ENCODE assay signal across 15 cellular contexts in the genomic region with DNA sequence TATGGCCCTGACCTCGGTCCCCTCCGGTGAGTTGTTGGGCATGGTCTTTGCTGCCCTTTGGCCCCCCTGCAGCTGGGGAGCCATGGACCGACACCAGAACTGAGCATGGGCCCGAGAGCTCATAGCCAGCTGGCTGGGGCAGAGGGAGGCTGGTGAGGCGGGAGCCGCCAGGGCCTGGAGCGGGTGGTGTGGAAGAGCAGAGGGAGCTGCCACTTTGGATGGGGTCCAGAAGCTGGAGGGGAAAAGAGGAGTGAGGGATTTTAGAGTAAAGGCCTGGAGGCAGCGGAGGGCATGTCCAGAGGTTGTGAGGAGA. TPM values are rescaled to one million over a fixed set of nuclear protein-coding genes. Genes with fewer than 3 reads are reported as not detected.
A peak's percentile ranks its signal among the peaks of the same experiment; 100 is the strongest.
DNase-seq lines count a peak whose midpoint lies in the region; ATAC-seq and TF ChIP-seq lines count a peak whose summit lies in the region.
"Had no signal": no experiment of that assay in that cellular context is flagged by ENCODE, and none has a peak within 500 bp of the region (broad histone marks: within the 10 kb centered on the region; RNA-seq: fewer than 3 reads in every experiment).

No MANE protein-coding gene starts in this region.

- H4K8ac ChIP-seq in neuronal stem cell (ENCODE audit: low read depth, low read length): no peak overlapping the region

- H3K4me3 ChIP-seq in neuronal stem cell (ENCODE audit: low read length in 2 of 2) (no peak overlapping the region), MG63 (no peak overlapping the region)
- H3K4me3 ChIP-seq: BLaER1, GM12878, GM23248 had no signal

- H3K27ac Mint-ChIP-seq in stimulated activated effector memory CD8-positive, alpha-beta T cell treated with anti-CD3 and anti-CD28 coated beads, Interleukin-12 subunit alpha, Interleukin-12 subunit beta, amount 100 ng/mL, for 72 hours: peak overlapping the region; percentile 43
- H3K27ac Mint-ChIP-seq in glutamatergic neuron (ENCODE audit: unreplicated experiment): no peak overlapping the region

- H3K9me3 ChIP-seq in neuronal stem cell (replicated peaks in 1 of 2; ENCODE audit: control insufficient read depth in 2 of 2, insufficient read depth in 1 of 2, low read depth in 1 of 2, low read length in 2 of 2) (peaks cover 0 to 6% of the 10 kb centered on the region in 2 donors), MG63 (no peaks in the 10 kb centered on the region)
- H3K9me3 ChIP-seq: BLaER1, Caco-2 had no signal

- H3K4me3 Mint-ChIP-seq in stimulated activated effector memory CD8-positive, alpha-beta T cell treated with anti-CD3 and anti-CD28 coated beads, Interleukin-12 subunit alpha, Interleukin-12 subunit beta, amount 100 ng/mL, for 72 hours: no peak overlapping the region
- no peak overlapping the region for H3K4me3 Mint-ChIP-seq in glutamatergic neuron (ENCODE audit: unreplicated experiment)
- H3K4me3 Mint-ChIP-seq: CD8-positive, alpha-beta memory T cell; H9 had no signal

- H3K79me1 ChIP-seq in neuronal stem cell (ENCODE audit: low read depth, low read length): peaks cover 8% of the 10 kb centered on the region

- WGBS in neuronal stem cell (ENCODE audit: extremely low coverage in 2 of 2, insufficient read length in 2 of 2, insufficient replicate concordance in 1 of 2), 2 donors: no CpG with 5 or more reads among the region's 8 CpGs

- H2AK5ac ChIP-seq in neuronal stem cell (ENCODE audit: low read depth, low read length): no peak overlapping the region

- peak; percentile 6 for DNase-seq in DMS 273 treated with DMSO at 0.1 percent for 48 hours (lab: John Stamatoyannopoulos, UW)
- DNase-seq in cerebellar cortex (ENCODE audit: low spot score): peak; percentile 37
- no peak for DNase-seq in neuronal stem cell (ENCODE audit: low spot score)
- DNase-seq in stimulated activated effector memory CD8-positive, alpha-beta T cell treated with anti-CD3 and anti-CD28 coated beads, Interleukin-12 subunit alpha, Interleukin-12 subunit beta, amount 100 ng/mL, for 72 hours (ENCODE audit: low spot score in 2 of 2): no peak
- no peak for DNase-seq in MG63
- no peak for DNase-seq in activated T-cell treated with anti-CD3 and anti-CD28 coated beads, Interleukin-2, amount 50 U/mL, for 1 hour
- no peak for DNase-seq in glutamatergic neuron
- DNase-seq: 8988T; AML-193; Caco-2; CD8-positive, alpha-beta memory T cell; GM23248; H9 had no signal

- no peak overlapping the region for H3K27ac ChIP-seq in neuronal stem cell (replicated peaks; ENCODE audit: low read length)
- H3K27ac ChIP-seq: GM23248 had no signal

- no peaks in the 10 kb centered on the region for H3K4me1 Mint-ChIP-seq in stimulated activated effector memory CD8-positive, alpha-beta T cell treated with anti-CD3 and anti-CD28 coated beads, Interleukin-12 subunit alpha, Interleukin-12 subunit beta, amount 100 ng/mL, for 72 hours
- peaks cover 5% of the 10 kb centered on the region for H3K4me1 Mint-ChIP-seq in glutamatergic neuron (ENCODE audit: low read depth, unreplicated experiment)
- H3K4me1 Mint-ChIP-seq: H9 had no signal

- H3K36me3 ChIP-seq in neuronal stem cell (replicated peaks in 1 of 2; ENCODE audit: control insufficient read depth in 2 of 2, insufficient read depth in 2 of 2, low read length in 2 of 2) (peaks cover 9 to 26% of the 10 kb centered on the region in 2 donors), MG63 (no peaks in the 10 kb centered on the region)

- H2BK120ac ChIP-seq in neuronal stem cell (ENCODE audit: low read depth, low read length): no peak overlapping the region

- H3K9ac ChIP-seq in neuronal stem cell (ENCODE audit: low read depth, low read length, poor library complexity): peak overlapping the region; percentile 60
- H3K9ac ChIP-seq: GM23248 had no signal

- H2AFZ ChIP-seq in neuronal stem cell (ENCODE audit: low read length): no peak overlapping the region
- H2AFZ ChIP-seq: GM23248 had no signal

- peaks cover 14% of the 10 kb centered on the region for H3K36me3 Mint-ChIP-seq in stimulated activated effector memory CD8-positive, alpha-beta T cell treated with anti-CD3 and anti-CD28 coated beads, Interleukin-12 subunit alpha, Interleukin-12 subunit beta, amount 100 ng/mL, for 72 hours
- H3K36me3 Mint-ChIP-seq in glutamatergic neuron (ENCODE audit: unreplicated experiment): no peaks in the 10 kb centered on the region

- H3K9me3 Mint-ChIP-seq in stimulated activated effector memory CD8-positive, alpha-beta T cell treated with anti-CD3 and anti-CD28 coated beads, Interleukin-12 subunit alpha, Interleukin-12 subunit beta, amount 100 ng/mL, for 72 hours: no peaks in the 10 kb centered on the region
- peaks cover 3% of the 10 kb centered on the region for H3K9me3 Mint-ChIP-seq in glutamatergic neuron (ENCODE audit: unreplicated experiment)
- H3K9me3 Mint-ChIP-seq: CD8-positive, alpha-beta memory T cell; H9 had no signal

- H2BK15ac ChIP-seq in neuronal stem cell (ENCODE audit: low read length): no peak overlapping the region

- no peak for TF ChIP-seq CTCF in glutamatergic neuron (IDR thresholded peaks at IDR 0.05; ENCODE audit: partially characterized antibody, unreplicated experiment)

- H3K27me3 Mint-ChIP-seq in glutamatergic neuron (ENCODE audit: unreplicated experiment): no peaks in the 10 kb centered on the region
- H3K27me3 Mint-ChIP-seq: CD8-positive, alpha-beta memory T cell had no signal

- no peak overlapping the region for H3K23ac ChIP-seq in neuronal stem cell (ENCODE audit: low read depth, low read length, poor library complexity)

- H2BK12ac ChIP-seq in neuronal stem cell (ENCODE audit: low read length): no peak overlapping the region

- no peak overlapping the region for H4K91ac ChIP-seq in neuronal stem cell (ENCODE audit: low read depth, low read length, poor library complexity)

- H3K27me3 ChIP-seq in neuronal stem cell (ENCODE audit: control insufficient read depth in 3 of 3, insufficient read depth in 3 of 3, low read depth in 1 of 3, low read length in 3 of 3) (no peaks in the 10 kb centered on the region), MG63 (no peaks in the 10 kb centered on the region)
- H3K27me3 ChIP-seq: BLaER1 had no signal

- peak overlapping the region; percentile 38 for H3K18ac ChIP-seq in neuronal stem cell (ENCODE audit: low read length)

- no peak overlapping the region for H3K4ac ChIP-seq in neuronal stem cell (ENCODE audit: low read length)

- no peaks in the 10 kb centered on the region for H3K4me1 ChIP-seq in neuronal stem cell (ENCODE audit: control insufficient read depth in 2 of 2, insufficient read depth in 1 of 2, low read depth in 1 of 2, low read length in 2 of 2)
- H3K4me1 ChIP-seq: Caco-2 had no signal

- H3K4me2 ChIP-seq in neuronal stem cell (ENCODE audit: insufficient read depth, low read length, poor library complexity, severe bottlenecking): no peak overlapping the region

- no peak for ATAC-seq in stimulated activated effector memory CD8-positive, alpha-beta T cell treated with anti-CD3 and anti-CD28 coated beads, Interleukin-12 subunit alpha, Interleukin-12 subunit beta, amount 100 ng/mL, for 72 hours
- ATAC-seq: GM12878 had no signal

- H3K14ac ChIP-seq in neuronal stem cell (ENCODE audit: low read length): no peak overlapping the region

- no peak overlapping the region for H2BK5ac ChIP-seq in neuronal stem cell (ENCODE audit: low read length)

RNA-seq across cellular contexts. Expression of a gene that starts 16.5 kb away (rescaled TPM):
- 13.3 TPM for polyA plus RNA-seq in neuronal stem cell (2013, experiment 1 of 2)
- 13.5 TPM for polyA plus RNA-seq in neuronal stem cell (2013, experiment 2 of 2)
- total RNA-seq in MG63 (2014; rRNA removed; shearing (Covaris generic); ENCODE audit: low replicate concordance): 7.1 and 8.5 TPM in 2 replicates
- total RNA-seq in glutamatergic neuron (ENCODE audit: unreplicated experiment): 22.3 TPM

RNA-seq across cellular contexts. Expression of a gene that starts 38.9 kb away (rescaled TPM):
- 20.5 TPM for polyA plus RNA-seq in neuronal stem cell (2013, experiment 1 of 2)
- polyA plus RNA-seq in neuronal stem cell (2013, experiment 2 of 2): 22.0 TPM
- total RNA-seq in MG63 (2014; rRNA removed; shearing (Covaris generic); ENCODE audit: low replicate concordance): 1.8 and 3.9 TPM in 2 replicates
- 15.4 TPM for total RNA-seq in glutamatergic neuron (ENCODE audit: unreplicated experiment)

RNA-seq across cellular contexts. Expression of a gene that starts 44.2 kb away (rescaled TPM):
- polyA plus RNA-seq in neuronal stem cell (2013, experiment 1 of 2): 2.3 TPM
- polyA plus RNA-seq in neuronal stem cell (2013, experiment 2 of 2): 1.9 TPM
- total RNA-seq in MG63 (2014; rRNA removed; shearing (Covaris generic); ENCODE audit: low replicate concordance): 1.7 and 8.3 TPM in 2 replicates
- total RNA-seq in glutamatergic neuron (ENCODE audit: unreplicated experiment): 5.7 TPM

RNA-seq across cellular contexts. Expression of a gene that starts 58.2 kb away (rescaled TPM):
- 10.5 TPM for polyA plus RNA-seq in neuronal stem cell (2013, experiment 1 of 2)
- 9.7 TPM for polyA plus RNA-seq in neuronal stem cell (2013, experiment 2 of 2)
- 9.2 and 14.1 TPM in 2 replicates for total RNA-seq in MG63 (2014; rRNA removed; shearing (Covaris generic); ENCODE audit: low replicate concordance)
- 25.7 TPM for total RNA-seq in glutamatergic neuron (ENCODE audit: unreplicated experiment)

RNA-seq across cellular contexts. Expression of a gene that starts 59.7 kb away (rescaled TPM):
- 17.6 TPM for polyA plus RNA-seq in neuronal stem cell (2013, experiment 1 of 2)
- polyA plus RNA-seq in neuronal stem cell (2013, experiment 2 of 2): 18.5 TPM
- total RNA-seq in MG63 (2014; rRNA removed; shearing (Covaris generic); ENCODE audit: low replicate concordance): 28.5 and 32.0 TPM in 2 replicates
- 14.0 TPM for total RNA-seq in glutamatergic neuron (ENCODE audit: unreplicated experiment)

Comparison
In these comparisons a context has a peak if more than half of its experiments do, and no peak if none do; other contexts are left out.
1. DNase-seq: peak in DMS 273 treated with DMSO at 0.1 percent for 48 hours (single experiment) and cerebellar cortex (single experiment); none in neuronal stem cell (single experiment), stimulated activated effector memory CD8-positive, alpha-beta T cell treated with anti-CD3 and anti-CD28 coated beads, Interleukin-12 subunit alpha, Interleukin-12 subunit beta, amount 100 ng/mL, for 72 hours (0 of 2), MG63 (single experiment), activated T-cell treated with anti-CD3 and anti-CD28 coated beads, Interleukin-2, amount 50 U/mL, for 1 hour (single experiment) and glutamatergic neuron (single experiment).